ENCODE assay signal across 31 cellular contexts in the genomic region with DNA sequence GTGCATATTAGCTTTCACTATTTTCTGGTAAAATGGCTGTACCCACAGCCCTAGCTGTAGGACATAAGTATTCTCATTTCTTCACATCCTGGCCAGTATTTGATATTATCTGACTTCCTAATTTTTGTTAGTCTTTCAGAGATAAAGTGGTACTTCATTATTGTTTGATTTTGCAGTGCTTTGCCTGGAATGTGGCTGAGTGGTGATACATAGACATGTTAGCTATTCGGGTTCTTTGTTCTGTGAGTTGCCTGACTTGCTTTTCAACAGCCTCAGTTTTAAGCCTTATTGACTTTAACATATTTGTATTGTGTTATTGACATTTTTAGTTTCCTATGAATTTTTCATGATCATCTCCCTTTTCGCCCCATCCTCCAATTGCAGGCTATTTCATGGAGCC.
"Had no signal": no experiment of that assay in that cellular context is flagged by ENCODE, and none has a peak within 500 bp of the region (broad histone marks: within the 10 kb centered on the region; RNA-seq: fewer than 3 reads in every experiment).

No MANE protein-coding gene starts in this region.

- H3K4me3 ChIP-seq: adrenal gland, body of pancreas, esophagus muscularis mucosa, gastrocnemius medialis, heart left ventricle had no signal

- H3K4me3 Mint-ChIP-seq: activated CD4-positive, alpha-beta memory T cell treated with anti-CD3 and anti-CD28 coated beads, Interleukin-2, amount 10 ng/mL, durations not matched to agents 7 days and 5 days; activated CD4-positive, alpha-beta T cell treated with anti-CD3 and anti-CD28 coated beads, Interleukin-2, amount 10 ng/mL, durations not matched to agents 7 days and 5 days; activated naive CD8-positive, alpha-beta T cell; activated naive CD8-positive, alpha-beta T cell treated with anti-CD3 and anti-CD28 coated beads, Interleukin-2, amount 50 U/mL, for 24 hours; activated T-cell treated with anti-CD3 and anti-CD28 coated beads, Interleukin-2, amount 50 U/mL, for 24 hours; activated T-cell treated with anti-CD3 and anti-CD28 coated beads, Interleukin-2, amount 50 U/mL, for 72 hours; effector memory CD8-positive, alpha-beta T cell had no signal

- H3K4me1 Mint-ChIP-seq: activated naive CD8-positive, alpha-beta T cell treated with anti-CD3 and anti-CD28 coated beads, Interleukin-2, amount 50 U/mL, for 24 hours had no signal

- DNase-seq: activated CD4-positive, alpha-beta memory T cell treated with anti-CD3 and anti-CD28 coated beads, Interleukin-2, amount 10 ng/mL, durations not matched to agents 7 days and 5 days; activated CD4-positive, alpha-beta T cell treated with anti-CD3 and anti-CD28 coated beads for 1 hour; activated CD4-positive, alpha-beta T cell treated with anti-CD3 and anti-CD28 coated beads for 4 hours; activated CD4-positive, alpha-beta T cell treated with anti-CD3 and anti-CD28 coated beads, Interleukin-2, amount 10 ng/mL, durations not matched to agents 7 days and 5 days; activated CD4-positive, alpha-beta T cell treated with anti-CD3 and anti-CD28 coated beads, Interleukin-2, amount 50 U/mL, for 4 hours; activated CD4-positive, CD25-positive, alpha-beta regulatory T cell; activated CD8-positive, alpha-beta memory T cell treated with anti-CD3 and anti-CD28 coated beads, Interleukin-2, amount 50 U/mL, for 48 hours; activated gamma-delta T cell; activated naive CD4-positive, alpha-beta T cell; activated naive CD4-positive, alpha-beta T cell treated with anti-CD3 and anti-CD28 coated beads, Interleukin-2, amount 50 U/mL, for 16 hours; activated naive CD8-positive, alpha-beta T cell treated with anti-CD3 and anti-CD28 coated beads, Interleukin-2, amount 50 U/mL, for 24 hours; activated T-cell treated with anti-CD3 and anti-CD28 coated beads for 4 hours; activated T-cell treated with anti-CD3 and anti-CD28 coated beads, Interleukin-2, amount 50 U/mL, for 24 hours; activated T-cell treated with anti-CD3 and anti-CD28 coated beads, Interleukin-2, amount 50 U/mL, for 72 hours; adrenal gland; amygdala; aorta; body of pancreas; caudate nucleus; cortex of kidney; dermis blood vessel endothelial cell; effector CD4-positive, alpha-beta T cell; effector memory CD8-positive, alpha-beta T cell; erythroblast; foreskin keratinocyte; gastrocnemius medialis; glutamatergic neuron; heart left ventricle; T-helper 2 cell had no signal

- H3K36me3 Mint-ChIP-seq: activated naive CD8-positive, alpha-beta T cell had no signal

- H3K9me3 Mint-ChIP-seq: activated CD4-positive, alpha-beta memory T cell treated with anti-CD3 and anti-CD28 coated beads, Interleukin-2, amount 10 ng/mL, durations not matched to agents 7 days and 5 days; activated CD4-positive, alpha-beta T cell treated with anti-CD3 and anti-CD28 coated beads, Interleukin-2, amount 10 ng/mL, durations not matched to agents 7 days and 5 days; activated naive CD8-positive, alpha-beta T cell treated with anti-CD3 and anti-CD28 coated beads, Interleukin-2, amount 50 U/mL, for 24 hours; activated T-cell treated with anti-CD3 and anti-CD28 coated beads, Interleukin-2, amount 50 U/mL, for 24 hours; activated T-cell treated with anti-CD3 and anti-CD28 coated beads, Interleukin-2, amount 50 U/mL, for 72 hours; effector memory CD8-positive, alpha-beta T cell had no signal

- H3K27ac Mint-ChIP-seq: activated CD4-positive, alpha-beta memory T cell treated with anti-CD3 and anti-CD28 coated beads, Interleukin-2, amount 10 ng/mL, durations not matched to agents 7 days and 5 days; activated CD4-positive, alpha-beta T cell treated with anti-CD3 and anti-CD28 coated beads, Interleukin-2, amount 10 ng/mL, durations not matched to agents 7 days and 5 days; activated naive CD8-positive, alpha-beta T cell; activated naive CD8-positive, alpha-beta T cell treated with anti-CD3 and anti-CD28 coated beads, Interleukin-2, amount 50 U/mL, for 24 hours; activated T-cell treated with anti-CD3 and anti-CD28 coated beads, Interleukin-2, amount 50 U/mL, for 24 hours; activated T-cell treated with anti-CD3 and anti-CD28 coated beads, Interleukin-2, amount 50 U/mL, for 72 hours; effector memory CD8-positive, alpha-beta T cell had no signal

- H3K9me3 ChIP-seq: adrenal gland, body of pancreas, esophagus muscularis mucosa, gastrocnemius medialis, heart left ventricle had no signal

- ATAC-seq: activated naive CD8-positive, alpha-beta T cell treated with anti-CD3 and anti-CD28 coated beads, Interleukin-2, amount 50 U/mL, for 24 hours; activated T-cell treated with anti-CD3 and anti-CD28 coated beads, Interleukin-2, amount 50 U/mL, for 72 hours; body of pancreas; effector memory CD8-positive, alpha-beta T cell; foreskin keratinocyte; gastrocnemius medialis; heart left ventricle had no signal

- H3K36me3 ChIP-seq: adrenal gland, esophagus muscularis mucosa, gastrocnemius medialis, heart left ventricle had no signal

- H3K27me3 ChIP-seq: adrenal gland, body of pancreas, gastrocnemius medialis, heart left ventricle had no signal

- H3K27ac ChIP-seq: adrenal gland, body of pancreas, esophagus muscularis mucosa, foreskin keratinocyte, gastrocnemius medialis, heart left ventricle had no signal

- H3K4me1 ChIP-seq: adrenal gland, body of pancreas, esophagus muscularis mucosa, foreskin keratinocyte, gastrocnemius medialis, heart left ventricle had no signal
